Comparison of ENCODE assay signal across 24 cellular contexts in the genomic region with DNA sequence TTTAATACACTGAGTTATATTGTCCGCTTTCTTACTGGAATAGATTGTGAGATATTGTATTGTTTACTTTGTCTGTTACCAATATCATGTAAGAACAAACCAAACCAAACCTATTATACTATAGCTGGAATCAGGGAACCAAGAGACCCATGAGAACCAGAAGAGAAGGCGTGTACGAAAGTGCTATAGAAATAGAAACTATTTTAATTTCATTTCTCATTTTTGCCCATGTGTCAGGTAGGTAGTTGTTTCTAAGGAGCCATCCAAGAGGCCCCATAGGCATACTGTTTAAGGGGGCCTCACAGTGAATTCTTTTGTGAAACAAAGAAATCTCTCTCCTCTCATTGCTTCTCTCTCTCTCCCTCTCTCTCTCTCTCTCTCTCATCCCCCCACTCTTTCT.
DNase-seq lines count a peak whose midpoint lies in the region; ATAC-seq and TF ChIP-seq lines count a peak whose summit lies in the region.
"Had no signal": no experiment of that assay in that cellular context is flagged by ENCODE, and none has a peak within 500 bp of the region (broad histone marks: within the 10 kb centered on the region; RNA-seq: fewer than 3 reads in every experiment).

No MANE protein-coding gene starts in this region.

- peak; percentile 74 for ATAC-seq in GM18870 (IDR thresholded peaks at IDR 0.05; ENCODE audit: unreplicated experiment)
- peak; percentile 60 for ATAC-seq in GM21576 (IDR thresholded peaks at IDR 0.05; ENCODE audit: unreplicated experiment)
- peak; percentile 48 for ATAC-seq in HG03196 (IDR thresholded peaks at IDR 0.05; ENCODE audit: unreplicated experiment)
- ATAC-seq in esophagus mucosa: no peak
- no peak for ATAC-seq in HG03045 (IDR thresholded peaks at IDR 0.05; ENCODE audit: unreplicated experiment)
- ATAC-seq: Panc1, SK-N-SH treated with all-trans-retinoic acid at 6 μM for 48 hours had no signal

- peaks cover 5% of the 10 kb centered on the region for H3K27me3 ChIP-seq in left ventricle myocardium inferior (ENCODE audit: low read depth)
- H3K27me3 ChIP-seq: MG63 had no signal

- H3K36me3 ChIP-seq in left ventricle myocardium inferior: no peaks in the 10 kb centered on the region
- H3K36me3 ChIP-seq: MG63 had no signal

- DNase-seq in left ventricle myocardium inferior: no peak
- DNase-seq in effector CD8-positive, alpha-beta T cell (lab: John Stamatoyannopoulos, UW): no peak
- DNase-seq: Caco-2; CD4-positive, CD25-positive, alpha-beta regulatory T cell; DMS153; EL; H7; IMR-90; Karpas-422; MG63; NCI-H1092; NCI-H146; NCI-H510A treated with DMSO at 0.1 percent for 48 hours; Right ventricle myocardium superior; T-helper 1 cell; T1000 had no signal

- H3K4me3 ChIP-seq in left ventricle myocardium inferior: no peak overlapping the region
- H3K4me3 ChIP-seq: MG63 had no signal

- H3K9me3 ChIP-seq in left ventricle myocardium inferior (replicated peaks): no peaks in the 10 kb centered on the region
- H3K9me3 ChIP-seq: Caco-2, MG63 had no signal

- H3K27ac ChIP-seq in temporal lobe (ENCODE audit: low read depth, low read length) (peak overlapping the region; percentile 17), left ventricle myocardium inferior (replicated peaks) (no peak overlapping the region)

- intact Hi-C loops in left ventricle myocardium inferior (cut with micrococcal nuclease): no loop called here

- no peak for TF ChIP-seq CTCF in left ventricle myocardium inferior (IDR thresholded peaks at IDR 0.05; ENCODE audit: borderline replicate concordance)

- H3K4me1 ChIP-seq in left ventricle myocardium inferior: no peaks in the 10 kb centered on the region
- H3K4me1 ChIP-seq: Caco-2 had no signal

Comparison
In these comparisons a context has a peak if more than half of its experiments do, and no peak if none do; other contexts are left out.
1. ATAC-seq: peak in GM18870 (single experiment), GM21576 (single experiment) and HG03196 (single experiment); none in esophagus mucosa (single experiment) and HG03045 (single experiment).